In the genomic region with DNA sequence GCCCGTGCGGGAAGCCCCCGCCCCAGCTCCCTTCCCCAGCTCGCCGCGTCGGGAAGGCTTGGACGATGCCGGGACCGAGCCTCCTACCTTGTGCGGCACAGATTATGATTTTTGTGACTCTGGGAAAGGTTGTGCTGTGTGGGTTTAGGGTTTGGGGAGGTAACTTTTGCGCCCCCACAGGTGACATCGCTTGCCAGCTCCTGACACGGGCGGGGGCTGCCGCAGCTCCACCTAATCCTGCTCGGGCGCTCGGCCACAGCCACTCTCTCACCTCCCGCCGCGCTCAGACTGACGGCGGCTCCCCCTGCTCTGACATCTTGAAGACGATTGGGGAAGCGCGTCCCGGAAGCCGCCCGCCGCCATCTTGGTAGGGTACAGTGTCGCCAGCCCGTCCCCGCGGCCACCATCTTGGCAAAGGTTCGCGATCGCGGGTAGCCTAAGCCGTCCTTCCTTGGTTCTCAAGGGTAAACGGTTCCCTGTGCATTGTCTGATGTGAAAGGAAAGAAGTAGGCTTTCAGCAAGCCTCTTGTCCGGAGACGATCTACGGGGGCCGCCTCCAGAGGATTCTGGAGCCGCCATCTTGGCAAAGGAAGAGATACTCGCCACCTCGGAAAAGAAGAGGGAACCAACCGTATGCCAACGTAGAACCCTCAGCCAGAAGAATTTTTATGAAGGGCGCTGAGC, we compare ENCODE assay signal across 8 cellular contexts. TPM values are rescaled to one million over a fixed set of nuclear protein-coding genes. Genes with fewer than 3 reads are reported as not detected.
A peak's percentile ranks its signal among the peaks of the same experiment; 100 is the strongest.
DNase-seq lines count a peak whose midpoint lies in the region; ATAC-seq and TF ChIP-seq lines count a peak whose summit lies in the region.

No MANE protein-coding gene starts in this region.

- peak; percentile 73 for DNase-seq in GM13977 (ENCODE audit: low spot score)
- peak; percentile 18 for DNase-seq in NCI-H2107 (lab: John Stamatoyannopoulos, UW)
- peak; percentile 91 for DNase-seq in MCF 10A (ENCODE audit: unreplicated experiment)
- peak; percentile 90 to 92 (median 91) for DNase-seq in immature natural killer cell
- peak; percentile 63 for DNase-seq in smooth muscle cell of the brain vasculature (ENCODE audit: low read depth, low spot score)
- no peak for DNase-seq in RKO (ENCODE audit: low spot score)

- TF ChIP-seq CTCF in GM13977 (IDR thresholded peaks at IDR 0.05; ENCODE audit: extremely low read depth, insufficient read depth, missing control alignments) (peak; percentile 28), VCaP (conservative IDR thresholded peaks at IDR 0.05) (peak; percentile 16; the same call in 1 of the 2 replicates), MCF 10A (IDR thresholded peaks at IDR 0.05; ENCODE audit: unreplicated experiment) (no peak)

- no peaks in the 10 kb centered on the region for H3K9me3 Mint-ChIP-seq in MCF 10A (ENCODE audit: unreplicated experiment)
- no peaks in the 10 kb centered on the region for H3K9me3 Mint-ChIP-seq in immature natural killer cell

- H3K4me1 Mint-ChIP-seq in MCF 10A (ENCODE audit: insufficient read depth, unreplicated experiment) (peaks cover 20% of the 10 kb centered on the region), immature natural killer cell (peaks cover 32 to 44% of the 10 kb centered on the region in 2 donors)

- CTCF ChIA-PET in MCF 10A (lab: Yijun Ruan, JAX): interaction anchor here (0.5 to 3.0 kb wide), 27 partner anchors 9 to 564 kb away, joined by 3 to 34 read pairs (median 4); no protein-coding TSS in a partner anchor

- BruUV-seq in MCF 10A (replicated peaks; lab: Mats Ljungman, UMichigan): TSS peak; percentile 57

- POLR2A ChIA-PET in MCF 10A (lab: Yijun Ruan, JAX): interaction anchor here (0.6 to 7.3 kb wide), 35 partner anchors 8 to 1045 kb away, joined by 3 to 116 read pairs (median 6); partner anchors contain the start of genes KCTD16 and YIPF5

- peak; percentile 34 for ATAC-seq in HG02885 (IDR thresholded peaks at IDR 0.05; ENCODE audit: poor library complexity, unreplicated experiment)

- peak overlapping the region; percentile 98 for H3K4me3 Mint-ChIP-seq in MCF 10A (ENCODE audit: unreplicated experiment)
- peak overlapping the region; percentile 93 to 98 (median 97) for H3K4me3 Mint-ChIP-seq in immature natural killer cell

- intact Hi-C loops in MCF 10A (cut with micrococcal nuclease): loop anchor here (1.0 kb wide), 1 partner anchor 280 kb away; no protein-coding TSS in a partner anchor

- peaks cover 8% of the 10 kb centered on the region for H3K36me3 Mint-ChIP-seq in MCF 10A (ENCODE audit: insufficient read depth, unreplicated experiment)
- H3K36me3 Mint-ChIP-seq in immature natural killer cell: peaks cover 5 to 6% (median 5%) of the 10 kb centered on the region in 3 donors

- no peaks in the 10 kb centered on the region for H3K27me3 Mint-ChIP-seq in MCF 10A (ENCODE audit: insufficient read depth, unreplicated experiment)
- H3K27me3 Mint-ChIP-seq in immature natural killer cell (ENCODE audit: low read depth in 3 of 3): peaks cover 14 to 32% (median 20%) of the 10 kb centered on the region in 3 donors

- peak overlapping the region; percentile 95 for H3K27ac ChIP-seq in VCaP

- in situ Hi-C loops in GM13977 (cut with MboI; ENCODE audit: low pct_unique_long_range_greater_than_20kb, low sequenced_read_pairs, unreplicated experiment): loop anchor here (10.0 to 25.0 kb wide), 2 partner anchors 390 to 407 kb away; partner anchors contain the start of gene HMHB1

- H3K27ac Mint-ChIP-seq in MCF 10A (ENCODE audit: low read depth, unreplicated experiment) (peak overlapping the region; percentile 99), immature natural killer cell (peak overlapping the region; percentile 98 to 100 (median 98))

RNA-seq across cellular contexts. Expression of gene NR3C1, which starts 1.7 kb away (rescaled TPM):
- 92.9 and 113 TPM in 2 replicates for total RNA-seq in MCF 10A (2022)
- polyA plus RNA-seq in immature natural killer cell: 100 to 1,000 TPM in 1 of 3 donors, 10 to 100 TPM in 2; 87.3 to 142 (median 92.6) TPM
